8 cellular contexts compared by ENCODE assay signal in genomic region chr10:100373298-100374136, GRCh38.
DNase-seq lines count a peak whose midpoint lies in the region; ATAC-seq lines count a peak whose summit lies in the region.

No MANE protein-coding gene starts in this region.

- no peaks in the 10 kb centered on the region for H3K27me3 ChIP-seq in endocrine pancreas (ENCODE audit: control insufficient read depth, insufficient read depth, low read length)

- H3K9ac ChIP-seq in endocrine pancreas (ENCODE audit: control insufficient read depth, insufficient read depth, low read length), result peak overlapping the region; percentile 99

- H3K9me3 Mint-ChIP-seq in memory B cell, result no peaks in the 10 kb centered on the region

- H3K4me3 ChIP-seq in endocrine pancreas (ENCODE audit: control insufficient read depth, insufficient read depth, low read length), result peak overlapping the region; percentile 86

- no peak overlapping the region for H3K4me3 Mint-ChIP-seq in memory B cell

- H3K36me3 ChIP-seq in endocrine pancreas (ENCODE audit: control insufficient read depth, insufficient read depth, low read length), result no peaks in the 10 kb centered on the region

- H3K9me3 ChIP-seq in endocrine pancreas (ENCODE audit: control insufficient read depth, low read length), result no peaks in the 10 kb centered on the region

- peaks cover 12% of the 10 kb centered on the region for H3K27me3 Mint-ChIP-seq in memory B cell

- peak; percentile 74 for DNase-seq in COR-L47 (lab: John Stamatoyannopoulos, UW)
- DNase-seq in HS-5 (ENCODE audit: low read depth), result peak; percentile 95
- peak; percentile 47 for DNase-seq in NK-92 (lab: John Stamatoyannopoulos, UW; ENCODE audit: unreplicated experiment)
- DNase-seq in activated CD8-positive, alpha-beta memory T cell treated with anti-CD3 and anti-CD28 coated beads for 4 hours (ENCODE audit: low read depth in 2 of 2), result peak; percentile 72 to 80
- peak; percentile 58 to 65 for DNase-seq in memory B cell (ENCODE audit: low spot score in 2 of 2)
- peak; percentile 70 for DNase-seq in stimulated activated CD8-positive, alpha-beta memory T cell treated with anti-CD3 and anti-CD28 coated beads, Interleukin-12 subunit alpha, Interleukin-12 subunit beta, amount 100 ng/mL, for 1 hour (ENCODE audit: low read depth)

- H3K36me3 Mint-ChIP-seq in memory B cell, result no peaks in the 10 kb centered on the region

- peaks cover 12% of the 10 kb centered on the region for H3K4me1 Mint-ChIP-seq in memory B cell

- peaks cover 5% of the 10 kb centered on the region for H3K4me1 ChIP-seq in endocrine pancreas (ENCODE audit: control insufficient read depth, insufficient read depth, low read length)

- no peak overlapping the region for H3K27ac Mint-ChIP-seq in memory B cell

- peak; percentile 88 for ATAC-seq in GM21360 (IDR thresholded peaks at IDR 0.05; ENCODE audit: unreplicated experiment)
- ATAC-seq in memory B cell (ENCODE audit: low read depth), result peak; percentile 91

Comparison
In these comparisons a context has a peak if more than half of its experiments do, and no peak if none do; other contexts are left out.
1. Peak in every context shown above with its lines: DNase-seq, ATAC-seq and H3K4me3 ChIP-seq.